In the genomic region with DNA sequence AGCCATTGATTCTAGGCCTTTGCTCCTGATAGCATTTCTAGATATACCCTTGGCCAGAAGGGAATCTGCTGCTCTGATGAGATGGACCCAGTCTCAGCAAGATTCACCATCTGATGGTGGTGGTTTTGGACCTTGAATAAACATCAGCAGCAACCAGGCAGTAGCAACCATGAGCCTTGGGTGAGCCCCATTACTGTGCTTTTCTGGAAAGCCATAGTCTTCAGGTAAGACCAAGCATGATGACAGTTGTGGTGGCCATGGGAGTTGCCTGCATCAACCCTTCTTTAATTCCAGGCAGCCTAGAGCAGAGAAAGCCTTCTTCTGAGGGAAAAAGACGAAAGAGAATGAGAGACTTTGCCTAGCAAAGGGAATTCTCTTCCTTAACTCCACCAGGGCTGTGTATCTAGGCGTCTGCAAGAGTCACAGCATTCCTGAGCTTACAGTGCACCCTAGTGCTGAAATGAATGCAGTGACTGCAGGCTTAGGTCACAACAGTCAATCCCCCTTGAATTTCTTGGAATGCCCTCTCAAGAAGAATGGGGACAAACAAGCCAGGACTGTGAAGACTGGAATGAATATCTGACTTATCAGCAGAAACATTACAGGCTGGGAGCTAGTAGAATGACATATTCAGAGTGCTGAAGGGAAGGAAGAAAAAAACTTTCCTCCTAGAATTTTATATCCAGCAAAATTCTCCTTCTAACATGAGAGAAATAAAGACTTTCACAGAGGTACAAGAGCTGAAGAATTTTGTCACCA, we compare ENCODE assay signal across 9 cellular contexts.
DNase-seq lines count a peak whose midpoint lies in the region; ATAC-seq and TF ChIP-seq lines count a peak whose summit lies in the region.
"Had no signal": no experiment of that assay in that cellular context is flagged by ENCODE, and none has a peak within 500 bp of the region (broad histone marks: within the 10 kb centered on the region; RNA-seq: fewer than 3 reads in every experiment).

No MANE protein-coding gene starts in this region.

- H3K9me3 Mint-ChIP-seq in Caco-2 (ENCODE audit: unreplicated experiment) (no peaks in the 10 kb centered on the region), nephron progenitor cell (no peaks in the 10 kb centered on the region)

- peaks cover 4% of the 10 kb centered on the region for H3K4me1 Mint-ChIP-seq in Caco-2 (ENCODE audit: low read depth, unreplicated experiment)
- peaks cover 6% of the 10 kb centered on the region for H3K4me1 Mint-ChIP-seq in nephron progenitor cell

- no TSS peak for BruUV-seq in Caco-2 (replicated peaks; lab: Mats Ljungman, UMichigan)

- no peaks in the 10 kb centered on the region for H3K27me3 Mint-ChIP-seq in Caco-2 (ENCODE audit: insufficient read depth, unreplicated experiment)
- H3K27me3 Mint-ChIP-seq in nephron progenitor cell (ENCODE audit: low read depth, poor library complexity), result no peaks in the 10 kb centered on the region

- no peak overlapping the region for H3K9ac ChIP-seq in adipocyte (ENCODE audit: low read length)

- CTCF ChIA-PET in Caco-2 (lab: Charles Lee), result interaction anchor here (0.5 to 1.2 kb wide), 4 partner anchors 12 to 238 kb away, joined by 3 to 5 read pairs (median 3); no protein-coding TSS in a partner anchor

- POLR2A ChIA-PET in Caco-2 (lab: Charles Lee), result no interaction called here

- DNase-seq in Caco-2 (peak; percentile 76 to 77), LNCaP clone FGC (ENCODE audit: low read depth) (peak; percentile 53), adipocyte (ENCODE audit: low read depth) (peak; percentile 64), nephron progenitor cell (peak; percentile 47), GM19238 (ENCODE audit: insufficient read length, low spot score) (no peak)

- H3K4me1 ChIP-seq in Caco-2 (no peaks in the 10 kb centered on the region), adipocyte (ENCODE audit: control insufficient read depth, insufficient read depth, low read length) (no peaks in the 10 kb centered on the region)

- H3K27ac Mint-ChIP-seq in Caco-2 (ENCODE audit: unreplicated experiment) (no peak overlapping the region), nephron progenitor cell (peak overlapping the region; percentile 87)

- no peaks in the 10 kb centered on the region for H3K36me3 Mint-ChIP-seq in Caco-2 (ENCODE audit: insufficient read depth, unreplicated experiment)
- no peaks in the 10 kb centered on the region for H3K36me3 Mint-ChIP-seq in nephron progenitor cell (ENCODE audit: low read depth)

- H3K9me3 ChIP-seq in Caco-2 (no peaks in the 10 kb centered on the region), adipocyte (ENCODE audit: control insufficient read depth, low read length) (no peaks in the 10 kb centered on the region)
- H3K9me3 ChIP-seq: thoracic aorta had no signal

- peak; percentile 77 to 84 for TF ChIP-seq CTCF in Caco-2 (IDR thresholded peaks at IDR 0.05; ENCODE audit: insufficient read depth in 1 of 2, low read depth in 1 of 2, low read length in 1 of 2, severe bottlenecking in 1 of 2, unreplicated experiment in 1 of 2)
- TF ChIP-seq CTCF in LNCaP clone FGC (IDR thresholded peaks at IDR 0.05; ENCODE audit: control insufficient read depth, extremely low read depth, insufficient read depth), result peak; percentile 84
- peak; percentile 68 for TF ChIP-seq CTCF in nephron progenitor cell (IDR thresholded peaks at IDR 0.05)

- intact Hi-C loops in Caco-2 (cut with micrococcal nuclease; ENCODE audit: unreplicated experiment), result loop anchor here (1.0 kb wide), 5 partner anchors 38 to 477 kb away; no protein-coding TSS in a partner anchor

- H3K36me3 ChIP-seq in Caco-2 (ENCODE audit: control insufficient read depth, insufficient read depth, low read length), result no peaks in the 10 kb centered on the region
- no peaks in the 10 kb centered on the region for H3K36me3 ChIP-seq in adipocyte (ENCODE audit: control insufficient read depth, insufficient read depth, low read length, severe bottlenecking)
- H3K36me3 ChIP-seq: thoracic aorta had no signal

- no peaks in the 10 kb centered on the region for H3K27me3 ChIP-seq in Caco-2 (replicated peaks; ENCODE audit: control insufficient read depth, insufficient read depth, low read length)
- H3K27me3 ChIP-seq in adipocyte (replicated peaks; ENCODE audit: control insufficient read depth, insufficient read depth, low read length), result no peaks in the 10 kb centered on the region

- H3K4me3 ChIP-seq in Caco-2 (ENCODE audit: low read depth, low read length) (no peak overlapping the region), LNCaP clone FGC (ENCODE audit: low read depth, low read length) (no peak overlapping the region), adipocyte (ENCODE audit: low read length) (no peak overlapping the region)
- H3K4me3 ChIP-seq: thoracic aorta had no signal

- no peak overlapping the region for H3K4me3 Mint-ChIP-seq in Caco-2 (ENCODE audit: unreplicated experiment)
- no peak overlapping the region for H3K4me3 Mint-ChIP-seq in nephron progenitor cell

- peak; percentile 77 for ATAC-seq in GM21390 (IDR thresholded peaks at IDR 0.05; ENCODE audit: unreplicated experiment)
- ATAC-seq in HG03097 (IDR thresholded peaks at IDR 0.05; ENCODE audit: low FRiP score, unreplicated experiment), result no peak
- no peak for ATAC-seq in HG02884 (IDR thresholded peaks at IDR 0.05; ENCODE audit: unreplicated experiment)
